In genomic region chr1:159177273-159177907, GRCh38 we compare ENCODE assay signal across 9 cellular contexts. TPM values are rescaled to one million over a fixed set of nuclear protein-coding genes. Genes with fewer than 3 reads are reported as not detected.
A peak's percentile ranks its signal among the peaks of the same experiment; 100 is the strongest.
DNase-seq lines count a peak whose midpoint lies in the region; ATAC-seq and TF ChIP-seq lines count a peak whose summit lies in the region.
"Had no signal": no experiment of that assay in that cellular context is flagged by ENCODE, and none has a peak within 500 bp of the region (broad histone marks: within the 10 kb centered on the region; RNA-seq: fewer than 3 reads in every experiment).

No MANE protein-coding gene starts in this region.

- 7% methylated on average over 3 of the region's 3 CpGs for WGBS in mesenchymal stem cell

- no peaks in the 10 kb centered on the region for H3K9me3 ChIP-seq in mesenchymal stem cell (ENCODE audit: control insufficient read depth, low read length)
- H3K9me3 ChIP-seq: tibial nerve had no signal

- no peak overlapping the region for H3K9ac ChIP-seq in mesenchymal stem cell (ENCODE audit: low read length)

- H2AK5ac ChIP-seq in mesenchymal stem cell (ENCODE audit: low read length, severe bottlenecking) = no peak overlapping the region

- no peaks in the 10 kb centered on the region for H3K36me3 ChIP-seq in brain microvascular endothelial cell (replicated peaks)
- no peaks in the 10 kb centered on the region for H3K36me3 ChIP-seq in mesenchymal stem cell (ENCODE audit: control insufficient read depth in 1 of 2, insufficient read depth in 2 of 2, low read depth in 1 of 2, low read length in 2 of 2)
- H3K36me3 ChIP-seq: tibial nerve had no signal

- H2BK15ac ChIP-seq in mesenchymal stem cell (ENCODE audit: low read depth, poor library complexity, severe bottlenecking) = no peak overlapping the region

- no peak overlapping the region for H2AFZ ChIP-seq in mesenchymal stem cell (ENCODE audit: low read depth, low read length)

- no peak overlapping the region for H3K23ac ChIP-seq in mesenchymal stem cell (ENCODE audit: low read length in 2 of 2)

- H3K79me1 ChIP-seq in mesenchymal stem cell (replicated peaks; ENCODE audit: low read length, poor library complexity, severe bottlenecking) = no peaks in the 10 kb centered on the region

- H3K4me1 ChIP-seq in mesenchymal stem cell (ENCODE audit: control insufficient read depth, insufficient read depth, low read depth, low read length) = peaks cover 2% of the 10 kb centered on the region

- in situ Hi-C loops in brain microvascular endothelial cell (cut with HindIII; ENCODE audit: low pct_ligation_motif_present, low sequenced_read_pairs) = no loop called here

- no peak overlapping the region for H4K8ac ChIP-seq in mesenchymal stem cell (ENCODE audit: low read length)

- H2BK5ac ChIP-seq in mesenchymal stem cell (ENCODE audit: low read depth, low read length, poor library complexity, severe bottlenecking) = no peak overlapping the region

- DNase-seq in GM19238 (ENCODE audit: insufficient read length, low spot score) (peak; percentile 26), NCI-H1048 (lab: John Stamatoyannopoulos, UW) (peak; percentile 81), brain microvascular endothelial cell (peak; percentile 51), mesenchymal stem cell (peak; percentile 63), caudate nucleus (lab: John Stamatoyannopoulos, UW) (no peak), cerebellar nuclear complex (lab: John Stamatoyannopoulos, UW) (no peak)
- no peak for DNase-seq in stimulated activated CD4-positive, alpha-beta T cell treated with anti-CD3 and anti-CD28 coated beads, Interleukin-12 subunit alpha, Interleukin-12 subunit beta, amount 100 ng/mL, for 4 hours

- H3K18ac ChIP-seq in mesenchymal stem cell (ENCODE audit: low read depth in 1 of 2, low read length in 2 of 2) = no peak overlapping the region

- H3K27ac ChIP-seq in brain microvascular endothelial cell (no peak overlapping the region), mesenchymal stem cell (ENCODE audit: low read length, poor library complexity, severe bottlenecking) (no peak overlapping the region), caudate nucleus (ENCODE audit: low read depth, low read length) (no peak overlapping the region)
- H3K27ac ChIP-seq: tibial nerve had no signal

- no peak overlapping the region for H2BK12ac ChIP-seq in mesenchymal stem cell (ENCODE audit: low read length in 2 of 2)

- H3K14ac ChIP-seq in mesenchymal stem cell (ENCODE audit: low read length in 2 of 2) = no peak overlapping the region

- H3K27me3 ChIP-seq in brain microvascular endothelial cell (replicated peaks) (peaks cover 8% of the 10 kb centered on the region), mesenchymal stem cell (ENCODE audit: control insufficient read depth in 1 of 2, insufficient read depth in 1 of 2, low read length in 2 of 2) (peaks cover 37 to 45% of the 10 kb centered on the region in 2 experiments)

- no peak overlapping the region for H3K4ac ChIP-seq in mesenchymal stem cell (ENCODE audit: low read depth in 1 of 2, low read length in 2 of 2)

- no peak overlapping the region for H3K4me2 ChIP-seq in mesenchymal stem cell (ENCODE audit: low read length, poor library complexity, severe bottlenecking)

- H3K4me3 ChIP-seq in brain microvascular endothelial cell (ENCODE audit: low read depth, low read length) (no peak overlapping the region), mesenchymal stem cell (ENCODE audit: insufficient read depth in 1 of 2, low read depth in 1 of 2, low read length in 2 of 2) (no peak overlapping the region)
- H3K4me3 ChIP-seq: tibial nerve had no signal

- no peak for TF ChIP-seq CTCF in brain microvascular endothelial cell (IDR thresholded peaks at IDR 0.05; ENCODE audit: low read depth, low read length, missing control alignments)

- no peak for ATAC-seq in HG03520 (IDR thresholded peaks at IDR 0.05; ENCODE audit: unreplicated experiment)

- no peak overlapping the region for H2BK120ac ChIP-seq in mesenchymal stem cell (ENCODE audit: low read depth, low read length)

- no peak overlapping the region for H4K91ac ChIP-seq in mesenchymal stem cell (ENCODE audit: low read length)

RNA-seq across cellular contexts. Expression of gene CADM3, which starts 6.0 kb away (rescaled TPM):
- polyA plus RNA-seq in mesenchymal stem cell (2013, experiment 1 of 2) = not detected
- not detected for polyA plus RNA-seq in mesenchymal stem cell (2013, experiment 2 of 2)

RNA-seq across cellular contexts. Expression of gene ACKR1, which starts 27.3 kb away (rescaled TPM):
- not detected for polyA plus RNA-seq in mesenchymal stem cell (2013, experiment 1 of 2)
- polyA plus RNA-seq in mesenchymal stem cell (2013, experiment 2 of 2) = not detected

Comparison
In these comparisons a context has a peak if more than half of its experiments do, and no peak if none do; other contexts are left out.
1. DNase-seq: peak in GM19238 (single experiment), NCI-H1048 (single experiment), brain microvascular endothelial cell (single experiment) and mesenchymal stem cell (single experiment); none in caudate nucleus (0 of 61), stimulated activated CD4-positive, alpha-beta T cell treated with anti-CD3 and anti-CD28 coated beads, Interleukin-12 subunit alpha, Interleukin-12 subunit beta, amount 100 ng/mL, for 4 hours (single experiment) and cerebellar nuclear complex (0 of 2).